24 cellular contexts compared by ENCODE assay signal in genomic region chr10:15223174-15223573, GRCh38. TPM values are rescaled to one million over a fixed set of nuclear protein-coding genes. Genes with fewer than 3 reads are reported as not detected.
A peak's percentile ranks its signal among the peaks of the same experiment; 100 is the strongest.
DNase-seq lines count a peak whose midpoint lies in the region; ATAC-seq and TF ChIP-seq lines count a peak whose summit lies in the region.
"Had no signal": no experiment of that assay in that cellular context is flagged by ENCODE, and none has a peak within 500 bp of the region (broad histone marks: within the 10 kb centered on the region; RNA-seq: fewer than 3 reads in every experiment).

No MANE protein-coding gene starts in this region.

- no peaks in the 10 kb centered on the region for H3K27me3 ChIP-seq in CD8-positive, alpha-beta T cell (ENCODE audit: insufficient read depth, low read length)
- H3K27me3 ChIP-seq: body of pancreas, left lung, vagina had no signal

- no peak overlapping the region for H3K4me3 ChIP-seq in AG09309 (ENCODE audit: control insufficient read depth, low read depth, low read length)
- no peak overlapping the region for H3K4me3 ChIP-seq in choroid plexus epithelial cell (ENCODE audit: low read depth, low read length)
- H3K4me3 ChIP-seq in CD8-positive, alpha-beta T cell (ENCODE audit: low read depth, low read length): no peak overlapping the region
- H3K4me3 ChIP-seq: body of pancreas, left lung, vagina had no signal

- H3K36me3 ChIP-seq in CD8-positive, alpha-beta T cell (ENCODE audit: insufficient read depth, low read length): no peaks in the 10 kb centered on the region
- H3K36me3 ChIP-seq: left lung, vagina had no signal

- POLR2A ChIA-PET in CD8-positive, alpha-beta T cell (lab: Charles Lee): no interaction called here

- CTCF ChIA-PET in CD8-positive, alpha-beta T cell (lab: Charles Lee): interaction anchor here (0.9 to 1.3 kb wide), 2 partner anchors 22 to 37 kb away, joined by 3 read pairs; no protein-coding TSS in a partner anchor

- H3K4me1 Mint-ChIP-seq in CD8-positive, alpha-beta T cell (ENCODE audit: low read depth): no peaks in the 10 kb centered on the region
- H3K4me1 Mint-ChIP-seq: nephron progenitor cell had no signal

- TF ChIP-seq CTCF in AG09309 (IDR thresholded peaks at IDR 0.05; ENCODE audit: control insufficient read depth, insufficient read depth, low read depth, low read length, missing control alignments) (no peak), choroid plexus epithelial cell (conservative IDR thresholded peaks at IDR 0.05; ENCODE audit: low read depth, low read length) (no peak)
- TF ChIP-seq CTCF in CD8-positive, alpha-beta T cell (IDR thresholded peaks at IDR 0.05): no peak

- H3K4me3 Mint-ChIP-seq in CD8-positive, alpha-beta T cell: no peak overlapping the region
- H3K4me3 Mint-ChIP-seq: activated CD4-positive, alpha-beta memory T cell treated with anti-CD3 and anti-CD28 coated beads for 36 hours; nephron progenitor cell had no signal

- no peak for ATAC-seq in CD8-positive, alpha-beta T cell
- no peak for ATAC-seq in HG02588 (IDR thresholded peaks at IDR 0.05; ENCODE audit: unreplicated experiment)
- ATAC-seq: body of pancreas, left lung had no signal

- no peaks in the 10 kb centered on the region for H3K27me3 Mint-ChIP-seq in CD8-positive, alpha-beta T cell (ENCODE audit: low read depth)
- H3K27me3 Mint-ChIP-seq: activated CD4-positive, alpha-beta memory T cell treated with anti-CD3 and anti-CD28 coated beads for 36 hours had no signal

- DNase-seq in AG09309 (ENCODE audit: low read depth): peak; percentile 51
- DNase-seq in NCI-H226: peak; percentile 74
- DNase-seq in choroid plexus epithelial cell (ENCODE audit: low read depth): peak; percentile 77
- DNase-seq in iris pigment epithelial cell (ENCODE audit: low read depth): peak; percentile 94
- DNase-seq in CD8-positive, alpha-beta T cell: no peak
- no peak for DNase-seq in activated naive CD4-positive, alpha-beta T cell treated with anti-CD3 and anti-CD28 coated beads, Interleukin-2, amount 50 U/mL, for 16 hours
- DNase-seq in occipital lobe (lab: John Stamatoyannopoulos, UW): no peak
- DNase-seq: activated CD4-positive, alpha-beta memory T cell treated with anti-CD3 and anti-CD28 coated beads for 36 hours; activated naive CD4-positive, alpha-beta T cell treated with Interleukin-2 at 50 U/mL for 16 hours; activated T-cell treated with anti-CD3 and anti-CD28 coated beads, Interleukin-2, amount 50 U/mL, for 1 hour; body of pancreas; DND-41; glutamatergic neuron; left lung; NCI-H1048; NCI-H2081; NCI-H524; nephron progenitor cell; stimulated activated CD4-positive, alpha-beta T cell treated with anti-CD3 and anti-CD28 coated beads, Interleukin-12 subunit alpha, Interleukin-12 subunit beta, amount 100 ng/mL, for 4 hours; stimulated activated CD8-positive, alpha-beta memory T cell treated with anti-CD3 and anti-CD28 coated beads, Interleukin-4, amount 100 ng/mL, for 48 hours had no signal

- H3K27ac Mint-ChIP-seq in CD8-positive, alpha-beta T cell: no peak overlapping the region
- H3K27ac Mint-ChIP-seq: activated CD4-positive, alpha-beta memory T cell treated with anti-CD3 and anti-CD28 coated beads for 36 hours had no signal

- intact Hi-C loops in CD8-positive, alpha-beta T cell (cut with DNase I, micrococcal nuclease): no loop called here

- H3K27ac ChIP-seq in CD8-positive, alpha-beta T cell (ENCODE audit: low read depth, low read length): no peak overlapping the region
- H3K27ac ChIP-seq: body of pancreas, KMS-11, left lung, vagina, VCaP had no signal

- H3K9me3 ChIP-seq in CD8-positive, alpha-beta T cell (ENCODE audit: low read length): no peaks in the 10 kb centered on the region
- H3K9me3 ChIP-seq: body of pancreas, vagina had no signal

- H3K9me3 Mint-ChIP-seq in CD8-positive, alpha-beta T cell: peaks cover 11% of the 10 kb centered on the region

- no peaks in the 10 kb centered on the region for H3K4me1 ChIP-seq in CD8-positive, alpha-beta T cell (ENCODE audit: insufficient read depth, low read length)
- H3K4me1 ChIP-seq: body of pancreas, left lung, vagina had no signal

- peaks cover 30% of the 10 kb centered on the region for H3K36me3 Mint-ChIP-seq in CD8-positive, alpha-beta T cell

RNA-seq across cellular contexts. Expression of gene NMT2, which starts 54.7 kb away (rescaled TPM):
- 10 to 100 TPM; 22.3 to 25.4 TPM for total RNA-seq in CD8-positive, alpha-beta T cell
- 57.1 TPM for total RNA-seq in occipital lobe

Comparison
In these comparisons a context has a peak if more than half of its experiments do, and no peak if none do; other contexts are left out.
1. DNase-seq: peak in AG09309 (single experiment), NCI-H226 (single experiment), choroid plexus epithelial cell (single experiment) and iris pigment epithelial cell (single experiment); none in CD8-positive, alpha-beta T cell (0 of 7), activated naive CD4-positive, alpha-beta T cell treated with anti-CD3 and anti-CD28 coated beads, Interleukin-2, amount 50 U/mL, for 16 hours (single experiment) and occipital lobe (single experiment).